35 cellular contexts compared by ENCODE assay signal in the genomic region with DNA sequence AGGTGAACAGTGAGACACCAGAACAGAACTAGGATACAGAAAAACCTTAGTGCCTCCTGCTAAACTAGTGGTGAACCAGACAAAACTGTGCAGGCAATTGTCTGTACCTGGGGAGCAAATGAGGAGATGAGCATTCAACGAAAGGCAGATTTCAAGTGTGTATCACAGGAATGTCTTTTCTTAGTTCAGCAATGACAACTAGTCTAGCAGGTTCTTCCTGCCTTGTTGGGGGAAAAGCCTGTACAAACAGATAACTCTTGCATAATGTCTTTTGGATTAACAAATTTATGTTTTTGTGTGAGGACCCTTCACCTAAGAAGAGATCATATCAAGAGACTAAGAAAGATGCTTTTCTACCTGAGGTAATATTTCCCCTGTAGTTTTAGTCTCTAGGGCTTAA. TPM values are rescaled to one million over a fixed set of nuclear protein-coding genes. Genes with fewer than 3 reads are reported as not detected.
DNase-seq lines count a peak whose midpoint lies in the region; ATAC-seq, FAIRE-seq and TF ChIP-seq lines count a peak whose summit lies in the region.
"Had no signal": no experiment of that assay in that cellular context is flagged by ENCODE, and none has a peak within 500 bp of the region (broad histone marks: within the 10 kb centered on the region; RNA-seq: fewer than 3 reads in every experiment).

No MANE protein-coding gene starts in this region.

- FAIRE-seq in H54 (lab: Jason Lieb, UNC) = peak; percentile 48
- FAIRE-seq: GM19239, HTR-8/SVneo, pancreas had no signal

- H3K4me3 ChIP-seq in LNCaP clone FGC (ENCODE audit: low read depth, low read length) = peak overlapping the region; percentile 25; the same call in 1 of the 2 replicates
- H3K4me3 ChIP-seq in epithelial cell of esophagus (ENCODE audit: low read length) = no peak overlapping the region
- H3K4me3 ChIP-seq: BLaER1 treated with 17β-estradiol and CSF1 and Interleukin-3, amounts not matched to agents 10 nM and 100 nM; left lung; MG63; neural progenitor cell; pancreas; smooth muscle cell; tibial nerve had no signal

- H3K9me3 Mint-ChIP-seq in progenitor cell of endocrine pancreas (ENCODE audit: low read depth) = no peaks in the 10 kb centered on the region
- H3K9me3 Mint-ChIP-seq in activated CD4-positive, alpha-beta T cell treated with anti-CD3 and anti-CD28 coated beads, Interleukin-2, amount 10 ng/mL, durations not matched to agents 24 days and 14 days = no peaks in the 10 kb centered on the region
- H3K9me3 Mint-ChIP-seq: activated CD8-positive, alpha-beta T cell treated with anti-CD3 and anti-CD28 coated beads for 36 hours; activated naive CD4-positive, alpha-beta T cell treated with anti-CD3 and anti-CD28 coated beads, Interleukin-2, amount 10 ng/mL, durations not matched to agents 7 days and 5 days; activated T-helper 17 cell treated with anti-CD3 and anti-CD28 coated beads, Interleukin-2, amount 50 U/mL, for 72 hours; neural progenitor cell had no signal

- H3K4me1 Mint-ChIP-seq in progenitor cell of endocrine pancreas (ENCODE audit: low read depth) = peaks cover 13% of the 10 kb centered on the region
- no peaks in the 10 kb centered on the region for H3K4me1 Mint-ChIP-seq in activated CD4-positive, alpha-beta T cell treated with anti-CD3 and anti-CD28 coated beads, Interleukin-2, amount 10 ng/mL, durations not matched to agents 24 days and 14 days
- H3K4me1 Mint-ChIP-seq: activated naive CD4-positive, alpha-beta T cell treated with anti-CD3 and anti-CD28 coated beads, Interleukin-2, amount 10 ng/mL, durations not matched to agents 7 days and 5 days; activated T-helper 17 cell treated with anti-CD3 and anti-CD28 coated beads, Interleukin-2, amount 50 U/mL, for 72 hours; neural progenitor cell had no signal

- TF ChIP-seq POLR2A in H54 (IDR thresholded peaks at IDR 0.05; ENCODE audit: low read depth, low read length) = no peak

- no peaks in the 10 kb centered on the region for H3K27me3 Mint-ChIP-seq in progenitor cell of endocrine pancreas
- peaks cover 5% of the 10 kb centered on the region for H3K27me3 Mint-ChIP-seq in activated CD4-positive, alpha-beta T cell treated with anti-CD3 and anti-CD28 coated beads, Interleukin-2, amount 10 ng/mL, durations not matched to agents 24 days and 14 days
- H3K27me3 Mint-ChIP-seq: activated CD8-positive, alpha-beta T cell treated with anti-CD3 and anti-CD28 coated beads for 36 hours; activated T-helper 17 cell treated with anti-CD3 and anti-CD28 coated beads, Interleukin-2, amount 50 U/mL, for 72 hours had no signal

- intact Hi-C loops in activated CD4-positive, alpha-beta T cell treated with anti-CD3 and anti-CD28 coated beads, Interleukin-2, amount 10 ng/mL, durations not matched to agents 24 days and 14 days (cut with micrococcal nuclease) = no loop called here

- H3K36me3 Mint-ChIP-seq in progenitor cell of endocrine pancreas (ENCODE audit: insufficient read depth) = no peaks in the 10 kb centered on the region
- no peaks in the 10 kb centered on the region for H3K36me3 Mint-ChIP-seq in activated CD4-positive, alpha-beta T cell treated with anti-CD3 and anti-CD28 coated beads, Interleukin-2, amount 10 ng/mL, durations not matched to agents 24 days and 14 days (ENCODE audit: low read depth)
- H3K36me3 Mint-ChIP-seq: activated naive CD4-positive, alpha-beta T cell treated with anti-CD3 and anti-CD28 coated beads, Interleukin-2, amount 10 ng/mL, durations not matched to agents 7 days and 5 days; neural progenitor cell had no signal

- DNase-seq in H54 (ENCODE audit: insufficient read length, low spot score) (no peak), LNCaP clone FGC (ENCODE audit: low read depth) (no peak), epithelial cell of esophagus (ENCODE audit: low read depth) (peak; percentile 91), progenitor cell of endocrine pancreas (ENCODE audit: low spot score, unreplicated experiment) (no peak), NCI-H2029 treated with DMSO at 0.1 percent for 48 hours (lab: John Stamatoyannopoulos, UW) (no peak)
- DNase-seq in activated CD4-positive, alpha-beta T cell treated with anti-CD3 and anti-CD28 coated beads, Interleukin-2, amount 10 ng/mL, durations not matched to agents 24 days and 14 days = no peak
- DNase-seq: activated CD4-positive, CD25-positive, alpha-beta regulatory T cell treated with anti-CD3 and anti-CD28 coated beads, Interleukin-2, amount 50 U/mL, for 72 hours; activated CD8-positive, alpha-beta memory T cell treated with anti-CD3 and anti-CD28 coated beads, Interleukin-2, amount 50 U/mL, for 48 hours; activated CD8-positive, alpha-beta T cell treated with anti-CD3 and anti-CD28 coated beads for 36 hours; activated naive CD4-positive, alpha-beta T cell treated with anti-CD3 and anti-CD28 coated beads, Interleukin-2, amount 10 ng/mL, durations not matched to agents 7 days and 5 days; brain microvascular endothelial cell; DND-41; GF-D8; glutamatergic neuron; GOT3; KBM-7; left lung; mesenchymal stem cell; MG63; NCI-H1105; NCI-H1930; NCI-H226; NCI-H526 treated with DMSO at 0.1 percent for 48 hours; NK-92 treated with Interleukin-12 subunit alpha and Interleukin-12 subunit beta, amount 100 ng/mL, for 24 hours; pancreas; Right ventricle myocardium superior; stimulated activated CD8-positive, alpha-beta memory T cell treated with anti-CD3 and anti-CD28 coated beads, Interleukin-4, amount 100 ng/mL, for 48 hours had no signal

- peak overlapping the region; percentile 33 for H3K4me3 Mint-ChIP-seq in progenitor cell of endocrine pancreas (ENCODE audit: low read depth)
- no peak overlapping the region for H3K4me3 Mint-ChIP-seq in activated CD4-positive, alpha-beta T cell treated with anti-CD3 and anti-CD28 coated beads, Interleukin-2, amount 10 ng/mL, durations not matched to agents 24 days and 14 days
- H3K4me3 Mint-ChIP-seq: activated CD8-positive, alpha-beta T cell treated with anti-CD3 and anti-CD28 coated beads for 36 hours; activated naive CD4-positive, alpha-beta T cell treated with anti-CD3 and anti-CD28 coated beads, Interleukin-2, amount 10 ng/mL, durations not matched to agents 7 days and 5 days; activated T-helper 17 cell treated with anti-CD3 and anti-CD28 coated beads, Interleukin-2, amount 50 U/mL, for 72 hours; neural progenitor cell had no signal

- no peak for ATAC-seq in GM19035 (IDR thresholded peaks at IDR 0.05; ENCODE audit: unreplicated experiment)
- ATAC-seq: activated CD8-positive, alpha-beta T cell treated with anti-CD3 and anti-CD28 coated beads for 36 hours; activated T-helper 17 cell treated with anti-CD3 and anti-CD28 coated beads, Interleukin-2, amount 50 U/mL, for 72 hours; left lung had no signal

- TF ChIP-seq CTCF in LNCaP clone FGC (IDR thresholded peaks at IDR 0.05; ENCODE audit: control insufficient read depth, extremely low read depth, insufficient read depth) (no peak), epithelial cell of esophagus (IDR thresholded peaks at IDR 0.05; ENCODE audit: insufficient read depth, low read depth, low read length, missing control alignments) (no peak), progenitor cell of endocrine pancreas (IDR thresholded peaks at IDR 0.05; ENCODE audit: unreplicated experiment) (no peak)

- peak overlapping the region; percentile 11 for H3K27ac Mint-ChIP-seq in progenitor cell of endocrine pancreas
- H3K27ac Mint-ChIP-seq in activated CD4-positive, alpha-beta T cell treated with anti-CD3 and anti-CD28 coated beads, Interleukin-2, amount 10 ng/mL, durations not matched to agents 24 days and 14 days = no peak overlapping the region
- H3K27ac Mint-ChIP-seq: activated CD8-positive, alpha-beta T cell treated with anti-CD3 and anti-CD28 coated beads for 36 hours; activated naive CD4-positive, alpha-beta T cell treated with anti-CD3 and anti-CD28 coated beads, Interleukin-2, amount 10 ng/mL, durations not matched to agents 7 days and 5 days; activated T-helper 17 cell treated with anti-CD3 and anti-CD28 coated beads, Interleukin-2, amount 50 U/mL, for 72 hours; neural progenitor cell had no signal

RNA-seq across cellular contexts. Expression of a gene that starts 21.8 kb away (rescaled TPM):
- 57.3 and 60.4 TPM in 2 replicates for total RNA-seq in progenitor cell of endocrine pancreas
- total RNA-seq in activated CD4-positive, alpha-beta T cell treated with anti-CD3 and anti-CD28 coated beads, Interleukin-2, amount 10 ng/mL, durations not matched to agents 24 days and 14 days = 13.6 and 16.8 TPM in 2 replicates
